Comparison of ENCODE assay signal across 8 cellular contexts in genomic region chr4:138235419-138235952, GRCh38. TPM values are rescaled to one million over a fixed set of nuclear protein-coding genes. Genes with fewer than 3 reads are reported as not detected.
DNase-seq lines count a peak whose midpoint lies in the region; ATAC-seq and TF ChIP-seq lines count a peak whose summit lies in the region.

No MANE protein-coding gene starts in this region.

- ATAC-seq in HG02610 (IDR thresholded peaks at IDR 0.05; ENCODE audit: unreplicated experiment) (peak; percentile 70), GM19023 (IDR thresholded peaks at IDR 0.05; ENCODE audit: unreplicated experiment) (no peak)

- BruUV-seq in Calu3 (replicated peaks; lab: Mats Ljungman, UMichigan) = no TSS peak

- no peak for DNase-seq in Calu3
- no peak for DNase-seq in T-helper 2 cell treated with Interferon-gamma antibody and Interleukin-4, amounts not matched to agents 5 μg/mL and 100 μg/mL, for 36 hours (ENCODE audit: low spot score)
- peak; percentile 41 for DNase-seq in kidney epithelial cell (ENCODE audit: low read depth)
- no peak for DNase-seq in ecto neural progenitor cell (ENCODE audit: low spot score)
- no peak for DNase-seq in RPMI8226
- no peak for DNase-seq in SHP77 (lab: John Stamatoyannopoulos, UW)

- no peaks in the 10 kb centered on the region for H3K27me3 ChIP-seq in kidney epithelial cell (ENCODE audit: control insufficient read depth, insufficient read depth, low read length)

- peaks cover 83% of the 10 kb centered on the region for H3K36me3 Mint-ChIP-seq in Calu3 (ENCODE audit: insufficient read depth, unreplicated experiment)
- H3K36me3 Mint-ChIP-seq in T-helper 2 cell treated with Interferon-gamma antibody and Interleukin-4, amounts not matched to agents 5 μg/mL and 100 μg/mL, for 36 hours (ENCODE audit: low read depth) = peaks cover 14% of the 10 kb centered on the region

- peak overlapping the region; percentile 92 for H3K27ac Mint-ChIP-seq in Calu3 (ENCODE audit: unreplicated experiment)
- H3K27ac Mint-ChIP-seq in T-helper 2 cell treated with Interferon-gamma antibody and Interleukin-4, amounts not matched to agents 5 μg/mL and 100 μg/mL, for 36 hours = peak overlapping the region; percentile 55

- CTCF ChIA-PET in Calu3 (lab: Charles Lee) = interaction anchor here (1.8 kb wide), 1 partner anchor 259 kb away, joined by 7 read pairs; no protein-coding TSS in a partner anchor

- intact Hi-C loops in Calu3 (cut with micrococcal nuclease; ENCODE audit: unreplicated experiment) = loop anchor here (5.0 kb wide), 1 partner anchor 172 kb away; no protein-coding TSS in a partner anchor

- no peaks in the 10 kb centered on the region for H3K9me3 Mint-ChIP-seq in Calu3 (ENCODE audit: low read depth, unreplicated experiment)
- peaks cover 3% of the 10 kb centered on the region for H3K9me3 Mint-ChIP-seq in T-helper 2 cell treated with Interferon-gamma antibody and Interleukin-4, amounts not matched to agents 5 μg/mL and 100 μg/mL, for 36 hours

- no peaks in the 10 kb centered on the region for H3K36me3 ChIP-seq in kidney epithelial cell (ENCODE audit: control insufficient read depth, insufficient read depth, low read length)

- no peak for TF ChIP-seq CTCF in Calu3 (IDR thresholded peaks at IDR 0.05; ENCODE audit: unreplicated experiment)
- no peak for TF ChIP-seq CTCF in kidney epithelial cell (IDR thresholded peaks at IDR 0.05; ENCODE audit: insufficient read depth, low read length, poor library complexity, severe bottlenecking)

- H3K27me3 Mint-ChIP-seq in Calu3 (ENCODE audit: unreplicated experiment) = no peaks in the 10 kb centered on the region
- no peaks in the 10 kb centered on the region for H3K27me3 Mint-ChIP-seq in T-helper 2 cell treated with Interferon-gamma antibody and Interleukin-4, amounts not matched to agents 5 μg/mL and 100 μg/mL, for 36 hours (ENCODE audit: low read depth)

- no peak overlapping the region for H3K4me3 ChIP-seq in kidney epithelial cell (ENCODE audit: low read depth, low read length)

- peaks cover 10% of the 10 kb centered on the region for H3K4me1 Mint-ChIP-seq in Calu3 (ENCODE audit: low read depth, unreplicated experiment)
- peaks cover 29% of the 10 kb centered on the region for H3K4me1 Mint-ChIP-seq in T-helper 2 cell treated with Interferon-gamma antibody and Interleukin-4, amounts not matched to agents 5 μg/mL and 100 μg/mL, for 36 hours (ENCODE audit: low read depth)

- H3K4me3 Mint-ChIP-seq in Calu3 (ENCODE audit: low read depth, unreplicated experiment) = peak overlapping the region; percentile 41
- H3K4me3 Mint-ChIP-seq in T-helper 2 cell treated with Interferon-gamma antibody and Interleukin-4, amounts not matched to agents 5 μg/mL and 100 μg/mL, for 36 hours = peak overlapping the region; percentile 3

RNA-seq across cellular contexts. Expression of gene SLC7A11, which starts 6.7 kb away (rescaled TPM):
- total RNA-seq in Calu3 (2022) = 37.7 and 49.4 TPM in 2 replicates
- total RNA-seq in kidney epithelial cell = 30.1 and 31.7 TPM in 2 replicates
